ENCODE assay signal across 27 cellular contexts in genomic region chr16:61435356-61435755, GRCh38.
"Had no signal": no experiment of that assay in that cellular context is flagged by ENCODE, and none has a peak within 500 bp of the region (broad histone marks: within the 10 kb centered on the region; RNA-seq: fewer than 3 reads in every experiment).

No MANE protein-coding gene starts in this region.

- H3K36me3 Mint-ChIP-seq: activated CD8-positive, alpha-beta memory T cell treated with anti-CD3 and anti-CD28 coated beads, Interleukin-2, amount 10 ng/mL, durations not matched to agents 7 days and 5 days; activated naive CD4-positive, alpha-beta T cell treated with anti-CD3 and anti-CD28 coated beads, Interleukin-2, amount 50 U/mL, for 24 hours; memory B cell; stimulated activated naive B cell treated with anti-CD40 and anti-IgM and Interleukin-4, amounts not matched to agents 10 μg/mL and 1 μg/mL and 100 μg/mL, for 72 hours; T-cell had no signal

- ATAC-seq: activated CD4-positive, CD25-positive, alpha-beta regulatory T cell treated with anti-CD3 and anti-CD28 coated beads, Interleukin-2, amount 50 U/mL, for 24 hours; activated CD8-positive, alpha-beta memory T cell treated with anti-CD3 and anti-CD28 coated beads, Interleukin-2, amount 10 ng/mL, durations not matched to agents 7 days and 5 days; heart left ventricle; right lobe of liver; stimulated activated naive B cell treated with anti-CD40 and anti-IgM and Interleukin-4, amounts not matched to agents 10 μg/mL and 1 μg/mL and 100 μg/mL, for 72 hours; T-cell had no signal

- H3K27me3 ChIP-seq: ascending aorta, heart left ventricle, right lobe of liver, testis, upper lobe of left lung had no signal

- DNase-seq: activated CD4-positive, alpha-beta memory T cell treated with anti-CD3 and anti-CD28 coated beads, Interleukin-2, amount 10 ng/mL, durations not matched to agents 7 days and 5 days; activated CD4-positive, alpha-beta T cell treated with anti-CD3 and anti-CD28 coated beads, Interleukin-2, amount 10 ng/mL, durations not matched to agents 24 days and 14 days; activated CD8-positive, alpha-beta memory T cell treated with anti-CD3 and anti-CD28 coated beads, Interleukin-2, amount 10 ng/mL, durations not matched to agents 7 days and 5 days; activated gamma-delta T cell; activated T-cell treated with anti-CD3 and anti-CD28 coated beads for 4 hours; cerebellar nuclear complex; heart left ventricle; left cardiac atrium; nucleus accumbens; right lobe of liver; small intestine; stimulated activated CD4-positive, alpha-beta T cell treated with anti-CD3 and anti-CD28 coated beads, Interleukin-15, amount 100 ng/mL, for 24 hours; stimulated activated CD4-positive, alpha-beta T cell treated with anti-CD3 and anti-CD28 coated beads, Interleukin-2, amount 100 ng/mL, for 48 hours; stimulated activated CD8-positive, alpha-beta memory T cell treated with anti-CD3 and anti-CD28 coated beads, Interleukin-4, amount 100 ng/mL, for 48 hours; stimulated activated naive B cell treated with anti-CD40 and anti-IgM and Interleukin-4, amounts not matched to agents 10 μg/mL and 1 μg/mL and 100 μg/mL, for 72 hours; T-cell; testis; upper lobe of left lung had no signal

- H3K27me3 Mint-ChIP-seq: activated CD4-positive, alpha-beta memory T cell treated with anti-CD3 and anti-CD28 coated beads, Interleukin-2, amount 10 ng/mL, durations not matched to agents 7 days and 5 days; activated CD4-positive, alpha-beta T cell treated with anti-CD3 and anti-CD28 coated beads, Interleukin-2, amount 10 ng/mL, durations not matched to agents 24 days and 14 days; activated CD8-positive, alpha-beta memory T cell treated with anti-CD3 and anti-CD28 coated beads, Interleukin-2, amount 10 ng/mL, durations not matched to agents 7 days and 5 days; activated naive CD4-positive, alpha-beta T cell treated with anti-CD3 and anti-CD28 coated beads, Interleukin-2, amount 50 U/mL, for 24 hours; memory B cell; stimulated activated naive B cell treated with anti-CD40 and anti-IgM and Interleukin-4, amounts not matched to agents 10 μg/mL and 1 μg/mL and 100 μg/mL, for 72 hours; T-cell had no signal

- H3K4me3 ChIP-seq: heart left ventricle, right lobe of liver, testis, upper lobe of left lung had no signal

- H3K9me3 ChIP-seq: ascending aorta, heart left ventricle, right lobe of liver, testis, upper lobe of left lung had no signal

- H3K4me1 Mint-ChIP-seq: activated CD4-positive, alpha-beta memory T cell treated with anti-CD3 and anti-CD28 coated beads, Interleukin-2, amount 10 ng/mL, durations not matched to agents 7 days and 5 days; activated CD4-positive, alpha-beta T cell treated with anti-CD3 and anti-CD28 coated beads, Interleukin-2, amount 10 ng/mL, durations not matched to agents 24 days and 14 days; activated CD8-positive, alpha-beta memory T cell treated with anti-CD3 and anti-CD28 coated beads, Interleukin-2, amount 10 ng/mL, durations not matched to agents 7 days and 5 days; activated naive CD4-positive, alpha-beta T cell treated with anti-CD3 and anti-CD28 coated beads, Interleukin-2, amount 50 U/mL, for 24 hours; memory B cell; stimulated activated naive B cell treated with anti-CD40 and anti-IgM and Interleukin-4, amounts not matched to agents 10 μg/mL and 1 μg/mL and 100 μg/mL, for 72 hours; T-cell had no signal

- H3K4me1 ChIP-seq: ascending aorta, heart left ventricle, parathyroid adenoma, right lobe of liver, testis, upper lobe of left lung had no signal

- H3K4me3 Mint-ChIP-seq: activated CD4-positive, alpha-beta memory T cell treated with anti-CD3 and anti-CD28 coated beads, Interleukin-2, amount 10 ng/mL, durations not matched to agents 7 days and 5 days; activated CD4-positive, alpha-beta T cell treated with anti-CD3 and anti-CD28 coated beads, Interleukin-2, amount 10 ng/mL, durations not matched to agents 24 days and 14 days; activated CD8-positive, alpha-beta memory T cell treated with anti-CD3 and anti-CD28 coated beads, Interleukin-2, amount 10 ng/mL, durations not matched to agents 7 days and 5 days; activated naive CD4-positive, alpha-beta T cell treated with anti-CD3 and anti-CD28 coated beads, Interleukin-2, amount 50 U/mL, for 24 hours; activated T-helper 1 cell treated with anti-CD3 and anti-CD28 coated beads, Interleukin-12 subunit alpha, Interleukin-12 subunit beta, Interleukin-2, Interleukin-4 antibody, amounts not matched to agents 30 ng/mL and 10 ng/mL and 1 ng/mL, durations not matched to agents 14 hours and 24 hours and 36 hours; memory B cell; stimulated activated naive B cell treated with anti-CD40 and anti-IgM and Interleukin-4, amounts not matched to agents 10 μg/mL and 1 μg/mL and 100 μg/mL, for 72 hours; T-cell; T-helper 2 cell treated with Interferon-gamma antibody and Interleukin-4, amounts not matched to agents 5 μg/mL and 100 μg/mL, for 36 hours had no signal

- H3K79me2 ChIP-seq: parathyroid adenoma had no signal

- H3K27ac Mint-ChIP-seq: activated CD4-positive, alpha-beta memory T cell treated with anti-CD3 and anti-CD28 coated beads, Interleukin-2, amount 10 ng/mL, durations not matched to agents 7 days and 5 days; activated CD4-positive, alpha-beta T cell treated with anti-CD3 and anti-CD28 coated beads, Interleukin-2, amount 10 ng/mL, durations not matched to agents 24 days and 14 days; activated CD8-positive, alpha-beta memory T cell treated with anti-CD3 and anti-CD28 coated beads, Interleukin-2, amount 10 ng/mL, durations not matched to agents 7 days and 5 days; activated naive CD4-positive, alpha-beta T cell treated with anti-CD3 and anti-CD28 coated beads, Interleukin-2, amount 50 U/mL, for 24 hours; activated T-helper 1 cell treated with anti-CD3 and anti-CD28 coated beads, Interleukin-12 subunit alpha, Interleukin-12 subunit beta, Interleukin-2, Interleukin-4 antibody, amounts not matched to agents 30 ng/mL and 10 ng/mL and 1 ng/mL, durations not matched to agents 14 hours and 24 hours and 36 hours; memory B cell; stimulated activated naive B cell treated with anti-CD40 and anti-IgM and Interleukin-4, amounts not matched to agents 10 μg/mL and 1 μg/mL and 100 μg/mL, for 72 hours; T-cell; T-helper 2 cell treated with Interferon-gamma antibody and Interleukin-4, amounts not matched to agents 5 μg/mL and 100 μg/mL, for 36 hours had no signal

- H3K36me3 ChIP-seq: ascending aorta, heart left ventricle, right lobe of liver, upper lobe of left lung had no signal

- H3K9ac ChIP-seq: parathyroid adenoma had no signal

- H2AFZ ChIP-seq: parathyroid adenoma had no signal

- H3K27ac ChIP-seq: ascending aorta, epithelial cell of prostate, heart left ventricle, parathyroid adenoma, right lobe of liver, testis, upper lobe of left lung, VCaP had no signal
